21 cellular contexts compared by ENCODE assay signal in genomic region chr7:108972009-108972408, GRCh38.
"Had no signal": no experiment of that assay in that cellular context is flagged by ENCODE, and none has a peak within 500 bp of the region (broad histone marks: within the 10 kb centered on the region; RNA-seq: fewer than 3 reads in every experiment).

No MANE protein-coding gene starts in this region.

- H3K27me3 ChIP-seq: cardiac muscle cell, dorsolateral prefrontal cortex, spleen had no signal

- DNase-seq: activated CD4-positive, alpha-beta T cell treated with anti-CD3 and anti-CD28 coated beads for 1 hour; activated CD4-positive, alpha-beta T cell treated with anti-CD3 and anti-CD28 coated beads, Interleukin-2, amount 50 U/mL, for 4 hours; activated naive CD4-positive, alpha-beta T cell; activated naive CD8-positive, alpha-beta T cell treated with anti-CD3 and anti-CD28 coated beads, Interleukin-2, amount 10 ng/mL, durations not matched to agents 7 days and 5 days; activated T-cell treated with anti-CD3 and anti-CD28 coated beads for 4 hours; anterior cingulate cortex; dorsolateral prefrontal cortex; endodermal cell; erythroblast; glutamatergic neuron; kidney; left ventricle myocardium superior; mesendoderm; psoas muscle; spleen; T-helper 1 cell; T1000 had no signal

- H3K4me1 ChIP-seq: psoas muscle, spleen had no signal

- H3K4me3 ChIP-seq: cardiac muscle cell, dorsolateral prefrontal cortex, psoas muscle, spleen had no signal

- H3K27ac ChIP-seq: cardiac muscle cell, dorsolateral prefrontal cortex, psoas muscle, spleen, VCaP had no signal

- H3K9me3 ChIP-seq: psoas muscle, spleen had no signal

- ATAC-seq: left ventricle myocardium superior; natural killer cell treated with Interleukin-12 subunit alpha and Interleukin-12 subunit beta and Interleukin-15 and Interleukin-18, amount 100 ng/mL, for 72 hours; psoas muscle; sciatic nerve had no signal

- H3K36me3 ChIP-seq: cardiac muscle cell, spleen had no signal
